In the genomic region with DNA sequence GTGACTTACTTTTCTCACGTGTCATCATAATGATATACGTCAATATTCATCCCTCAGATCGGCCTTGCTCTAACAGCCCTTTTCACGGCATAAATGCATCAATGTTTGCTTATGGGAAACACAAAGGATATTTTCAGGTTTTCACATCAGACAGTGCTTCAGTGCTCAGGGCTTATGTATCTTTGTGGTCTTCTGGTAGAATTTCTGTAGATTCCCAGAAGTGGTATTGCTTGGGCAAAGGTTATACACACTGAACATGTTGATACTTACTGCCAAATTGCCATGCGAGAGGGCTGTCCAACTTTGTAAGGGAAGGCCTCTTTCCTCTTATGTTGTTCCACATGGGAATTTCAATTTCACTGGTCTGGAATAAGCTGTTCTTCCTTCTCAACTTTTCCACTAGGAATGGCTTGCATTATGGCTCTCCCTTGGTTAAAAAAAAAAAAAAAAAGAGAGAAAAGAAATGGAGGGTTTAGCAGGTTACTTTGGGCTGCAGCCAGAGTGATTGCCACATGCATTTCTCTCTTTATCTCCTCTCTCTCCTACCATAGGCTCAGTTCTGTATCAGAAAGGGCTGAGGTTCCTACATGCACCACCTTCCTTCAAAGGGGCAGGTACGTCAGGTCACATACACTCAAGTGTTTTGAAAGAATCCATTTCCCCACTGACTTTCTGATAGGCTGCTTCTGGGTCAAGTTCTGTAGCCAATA, we compare ENCODE assay signal across 36 cellular contexts. TPM values are rescaled to one million over a fixed set of nuclear protein-coding genes. Genes with fewer than 3 reads are reported as not detected.
"Had no signal": no experiment of that assay in that cellular context is flagged by ENCODE, and none has a peak within 500 bp of the region (broad histone marks: within the 10 kb centered on the region; RNA-seq: fewer than 3 reads in every experiment).

No MANE protein-coding gene starts in this region.

- H3K27me3 Mint-ChIP-seq: activated CD4-positive, alpha-beta memory T cell treated with anti-CD3 and anti-CD28 coated beads, Interleukin-2, amount 10 ng/mL, durations not matched to agents 7 days and 5 days; activated CD4-positive, alpha-beta T cell treated with anti-CD3 and anti-CD28 coated beads, Interleukin-2, amount 10 ng/mL, durations not matched to agents 7 days and 5 days; activated naive CD4-positive, alpha-beta T cell treated with anti-CD3 and anti-CD28 coated beads, Interleukin-2, amount 10 ng/mL, durations not matched to agents 7 days and 5 days; activated naive CD8-positive, alpha-beta T cell treated with anti-CD3 and anti-CD28 coated beads, Interleukin-2, amount 10 ng/mL, durations not matched to agents 7 days and 5 days; activated T-cell treated with anti-CD3 and anti-CD28 coated beads, Interleukin-2, amount 50 U/mL, for 24 hours; central memory CD8-positive, alpha-beta T cell; effector memory CD8-positive, alpha-beta T cell; T-helper 17 cell had no signal

- H3K9me3 Mint-ChIP-seq: activated CD4-positive, alpha-beta memory T cell treated with anti-CD3 and anti-CD28 coated beads, Interleukin-2, amount 10 ng/mL, durations not matched to agents 7 days and 5 days; activated CD4-positive, alpha-beta T cell treated with anti-CD3 and anti-CD28 coated beads, Interleukin-2, amount 10 ng/mL, durations not matched to agents 7 days and 5 days; activated naive CD4-positive, alpha-beta T cell treated with anti-CD3 and anti-CD28 coated beads, Interleukin-2, amount 10 ng/mL, durations not matched to agents 7 days and 5 days; activated naive CD4-positive, alpha-beta T cell treated with anti-CD3 and anti-CD28 coated beads, Interleukin-2, amount 50 U/mL, for 72 hours; activated naive CD8-positive, alpha-beta T cell treated with anti-CD3 and anti-CD28 coated beads, Interleukin-2, amount 10 ng/mL, durations not matched to agents 7 days and 5 days; activated T-cell treated with anti-CD3 and anti-CD28 coated beads, Interleukin-2, amount 50 U/mL, for 24 hours; activated T-cell treated with anti-CD3 and anti-CD28 coated beads, Interleukin-2, amount 50 U/mL, for 72 hours; central memory CD8-positive, alpha-beta T cell; effector memory CD8-positive, alpha-beta T cell had no signal

- H3K4me1 ChIP-seq: esophagus squamous epithelium, gastroesophageal sphincter had no signal

- H3K4me3 Mint-ChIP-seq: activated CD4-positive, alpha-beta memory T cell treated with anti-CD3 and anti-CD28 coated beads, Interleukin-2, amount 10 ng/mL, durations not matched to agents 7 days and 5 days; activated CD4-positive, alpha-beta T cell treated with anti-CD3 and anti-CD28 coated beads, Interleukin-2, amount 10 ng/mL, durations not matched to agents 7 days and 5 days; activated naive CD4-positive, alpha-beta T cell treated with anti-CD3 and anti-CD28 coated beads, Interleukin-2, amount 10 ng/mL, durations not matched to agents 7 days and 5 days; activated naive CD8-positive, alpha-beta T cell treated with anti-CD3 and anti-CD28 coated beads, Interleukin-2, amount 10 ng/mL, durations not matched to agents 7 days and 5 days; activated T-cell treated with anti-CD3 and anti-CD28 coated beads, Interleukin-2, amount 50 U/mL, for 24 hours; activated T-cell treated with anti-CD3 and anti-CD28 coated beads, Interleukin-2, amount 50 U/mL, for 72 hours; central memory CD8-positive, alpha-beta T cell; effector memory CD8-positive, alpha-beta T cell; T-helper 17 cell had no signal

- ATAC-seq: activated naive CD4-positive, alpha-beta T cell treated with anti-CD3 and anti-CD28 coated beads, Interleukin-2, amount 50 U/mL, for 72 hours; activated T-cell treated with anti-CD3 and anti-CD28 coated beads, Interleukin-2, amount 50 U/mL, for 72 hours; effector memory CD8-positive, alpha-beta T cell; gastroesophageal sphincter; T-helper 17 cell had no signal

- H3K9me3 ChIP-seq: esophagus squamous epithelium, gastroesophageal sphincter had no signal

- H3K27ac Mint-ChIP-seq: activated CD4-positive, alpha-beta memory T cell treated with anti-CD3 and anti-CD28 coated beads, Interleukin-2, amount 10 ng/mL, durations not matched to agents 7 days and 5 days; activated CD4-positive, alpha-beta T cell treated with anti-CD3 and anti-CD28 coated beads, Interleukin-2, amount 10 ng/mL, durations not matched to agents 7 days and 5 days; activated naive CD4-positive, alpha-beta T cell treated with anti-CD3 and anti-CD28 coated beads, Interleukin-2, amount 10 ng/mL, durations not matched to agents 7 days and 5 days; activated T-cell treated with anti-CD3 and anti-CD28 coated beads, Interleukin-2, amount 50 U/mL, for 24 hours; activated T-cell treated with anti-CD3 and anti-CD28 coated beads, Interleukin-2, amount 50 U/mL, for 72 hours; effector memory CD8-positive, alpha-beta T cell; T-helper 17 cell had no signal

- H3K27ac ChIP-seq: brain microvascular endothelial cell, epithelial cell of prostate, esophagus squamous epithelium, gastroesophageal sphincter had no signal

- H3K4me3 ChIP-seq: esophagus squamous epithelium, gastroesophageal sphincter had no signal

- H3K4me1 Mint-ChIP-seq: activated CD4-positive, alpha-beta memory T cell treated with anti-CD3 and anti-CD28 coated beads, Interleukin-2, amount 10 ng/mL, durations not matched to agents 7 days and 5 days; activated CD4-positive, alpha-beta T cell treated with anti-CD3 and anti-CD28 coated beads, Interleukin-2, amount 10 ng/mL, durations not matched to agents 7 days and 5 days; activated naive CD4-positive, alpha-beta T cell treated with anti-CD3 and anti-CD28 coated beads, Interleukin-2, amount 10 ng/mL, durations not matched to agents 7 days and 5 days; activated naive CD8-positive, alpha-beta T cell treated with anti-CD3 and anti-CD28 coated beads, Interleukin-2, amount 10 ng/mL, durations not matched to agents 7 days and 5 days; central memory CD8-positive, alpha-beta T cell; T-helper 17 cell had no signal

- H3K27me3 ChIP-seq: brain microvascular endothelial cell, esophagus squamous epithelium, gastroesophageal sphincter had no signal

- DNase-seq: activated CD4-positive, alpha-beta memory T cell treated with anti-CD3 and anti-CD28 coated beads, Interleukin-2, amount 10 ng/mL, durations not matched to agents 7 days and 5 days; activated CD4-positive, alpha-beta T cell treated with anti-CD3 and anti-CD28 coated beads for 1 hour; activated CD4-positive, alpha-beta T cell treated with anti-CD3 and anti-CD28 coated beads for 4 hours; activated CD4-positive, alpha-beta T cell treated with anti-CD3 and anti-CD28 coated beads, Interleukin-2, amount 10 ng/mL, durations not matched to agents 7 days and 5 days; activated CD4-positive, alpha-beta T cell treated with anti-CD3 and anti-CD28 coated beads, Interleukin-2, amount 50 U/mL, for 4 hours; activated CD8-positive, alpha-beta memory T cell treated with anti-CD3 and anti-CD28 coated beads, Interleukin-2, amount 50 U/mL, for 48 hours; activated gamma-delta T cell; activated naive CD4-positive, alpha-beta T cell; activated naive CD4-positive, alpha-beta T cell treated with anti-CD3 and anti-CD28 coated beads, Interleukin-2, amount 10 ng/mL, durations not matched to agents 7 days and 5 days; activated naive CD8-positive, alpha-beta T cell treated with anti-CD3 and anti-CD28 coated beads, Interleukin-2, amount 10 ng/mL, durations not matched to agents 7 days and 5 days; activated T-cell treated with anti-CD3 and anti-CD28 coated beads for 4 hours; activated T-cell treated with anti-CD3 and anti-CD28 coated beads, Interleukin-2, amount 50 U/mL, for 24 hours; activated T-cell treated with anti-CD3 and anti-CD28 coated beads, Interleukin-2, amount 50 U/mL, for 72 hours; amniotic stem cell; anterior cingulate cortex; brain microvascular endothelial cell; cortex of kidney; dermis blood vessel endothelial cell; effector CD4-positive, alpha-beta T cell; effector memory CD8-positive, alpha-beta T cell; esophagus squamous epithelium; foreskin melanocyte; T-helper 1 cell; T-helper 17 cell had no signal

RNA-seq across cellular contexts. Expression of a gene that starts 26.5 kb away (rescaled TPM):
- total RNA-seq: activated CD4-positive, alpha-beta memory T cell treated with anti-CD3 and anti-CD28 coated beads, Interleukin-2, amount 10 ng/mL, durations not matched to agents 7 days and 5 days; activated CD4-positive, alpha-beta T cell treated with anti-CD3 and anti-CD28 coated beads, Interleukin-2, amount 10 ng/mL, durations not matched to agents 7 days and 5 days; activated naive CD4-positive, alpha-beta T cell treated with anti-CD3 and anti-CD28 coated beads, Interleukin-2, amount 50 U/mL, for 72 hours; activated naive CD8-positive, alpha-beta T cell treated with anti-CD3 and anti-CD28 coated beads, Interleukin-2, amount 10 ng/mL, durations not matched to agents 7 days and 5 days; activated T-cell treated with anti-CD3 and anti-CD28 coated beads, Interleukin-2, amount 50 U/mL, for 72 hours; astrocyte; bronchial epithelial cell; dermis blood vessel endothelial cell; endothelial cell of umbilical vein; fibroblast of lung; fibroblast of villous mesenchyme; glomerular endothelial cell had no signal
- polyA plus RNA-seq: endothelial cell of umbilical vein, fibroblast of lung had no signal

RNA-seq across cellular contexts. Expression of a gene that starts 27.6 kb away (rescaled TPM):
- total RNA-seq: astrocyte, bronchial epithelial cell, cardiac septum, endothelial cell of umbilical vein, fibroblast of lung, fibroblast of villous mesenchyme, glomerular endothelial cell had no signal
- polyA plus RNA-seq: endothelial cell of umbilical vein, fibroblast of lung had no signal

RNA-seq across cellular contexts. Expression of a gene that starts 35.2 kb away (rescaled TPM):
- total RNA-seq: activated CD4-positive, alpha-beta memory T cell treated with anti-CD3 and anti-CD28 coated beads, Interleukin-2, amount 10 ng/mL, durations not matched to agents 7 days and 5 days; activated CD4-positive, alpha-beta T cell treated with anti-CD3 and anti-CD28 coated beads, Interleukin-2, amount 10 ng/mL, durations not matched to agents 7 days and 5 days; activated naive CD4-positive, alpha-beta T cell treated with anti-CD3 and anti-CD28 coated beads, Interleukin-2, amount 50 U/mL, for 72 hours; activated naive CD8-positive, alpha-beta T cell treated with anti-CD3 and anti-CD28 coated beads, Interleukin-2, amount 10 ng/mL, durations not matched to agents 7 days and 5 days; activated T-cell treated with anti-CD3 and anti-CD28 coated beads, Interleukin-2, amount 50 U/mL, for 72 hours; astrocyte; bronchial epithelial cell; cerebellum; dermis blood vessel endothelial cell; endothelial cell of umbilical vein; esophagus squamous epithelium; fibroblast of lung; fibroblast of villous mesenchyme; glomerular endothelial cell; T-helper 17 cell had no signal
- polyA plus RNA-seq: endothelial cell of umbilical vein had no signal
